ENCODE assay signal across 1 cellular context in the genomic region with DNA sequence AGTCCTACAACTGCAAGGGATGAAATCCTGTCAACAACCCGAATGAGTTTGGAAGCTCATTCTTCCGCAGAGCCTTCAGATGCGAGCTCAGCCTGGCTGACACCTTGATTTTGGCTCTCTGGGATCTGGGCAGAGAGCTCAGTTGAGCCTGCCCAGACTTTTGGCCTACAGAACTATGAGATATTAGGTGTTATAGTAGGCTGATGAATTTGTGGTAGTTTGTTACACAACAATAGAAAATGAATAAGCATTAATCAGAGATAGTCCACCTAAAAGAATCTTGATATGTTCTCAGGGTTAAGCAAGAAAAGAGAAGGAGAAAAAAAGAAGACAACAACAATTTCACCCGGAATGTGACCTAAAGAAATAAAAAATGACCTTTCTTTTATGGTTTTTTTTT.
TF ChIP-seq lines count a peak whose summit lies in the region.

No MANE protein-coding gene starts in this region.

TF ChIP-seq in GM23338, 12 proteins besides CTCF, POLR2A, EP300 and RAD21 (continued from another document):
- no peak for TF ChIP-seq ZNF331 (CRISPR knock-in tag; IDR thresholded peaks at IDR 0.05; ENCODE audit: low read depth)
- TF ChIP-seq, protein P1, sequence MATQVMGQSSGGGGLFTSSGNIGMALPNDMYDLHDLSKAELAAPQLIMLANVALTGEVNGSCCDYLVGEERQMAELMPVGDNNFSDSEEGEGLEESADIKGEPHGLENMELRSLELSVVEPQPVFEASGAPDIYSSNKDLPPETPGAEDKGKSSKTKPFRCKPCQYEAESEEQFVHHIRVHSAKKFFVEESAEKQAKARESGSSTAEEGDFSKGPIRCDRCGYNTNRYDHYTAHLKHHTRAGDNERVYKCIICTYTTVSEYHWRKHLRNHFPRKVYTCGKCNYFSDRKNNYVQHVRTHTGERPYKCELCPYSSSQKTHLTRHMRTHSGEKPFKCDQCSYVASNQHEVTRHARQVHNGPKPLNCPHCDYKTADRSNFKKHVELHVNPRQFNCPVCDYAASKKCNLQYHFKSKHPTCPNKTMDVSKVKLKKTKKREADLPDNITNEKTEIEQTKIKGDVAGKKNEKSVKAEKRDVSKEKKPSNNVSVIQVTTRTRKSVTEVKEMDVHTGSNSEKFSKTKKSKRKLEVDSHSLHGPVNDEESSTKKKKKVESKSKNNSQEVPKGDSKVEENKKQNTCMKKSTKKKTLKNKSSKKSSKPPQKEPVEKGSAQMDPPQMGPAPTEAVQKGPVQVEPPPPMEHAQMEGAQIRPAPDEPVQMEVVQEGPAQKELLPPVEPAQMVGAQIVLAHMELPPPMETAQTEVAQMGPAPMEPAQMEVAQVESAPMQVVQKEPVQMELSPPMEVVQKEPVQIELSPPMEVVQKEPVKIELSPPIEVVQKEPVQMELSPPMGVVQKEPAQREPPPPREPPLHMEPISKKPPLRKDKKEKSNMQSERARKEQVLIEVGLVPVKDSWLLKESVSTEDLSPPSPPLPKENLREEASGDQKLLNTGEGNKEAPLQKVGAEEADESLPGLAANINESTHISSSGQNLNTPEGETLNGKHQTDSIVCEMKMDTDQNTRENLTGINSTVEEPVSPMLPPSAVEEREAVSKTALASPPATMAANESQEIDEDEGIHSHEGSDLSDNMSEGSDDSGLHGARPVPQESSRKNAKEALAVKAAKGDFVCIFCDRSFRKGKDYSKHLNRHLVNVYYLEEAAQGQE (IDR thresholded peaks at IDR 0.05; ENCODE audit: unreplicated experiment), result no peak
- TF ChIP-seq, protein P2, sequence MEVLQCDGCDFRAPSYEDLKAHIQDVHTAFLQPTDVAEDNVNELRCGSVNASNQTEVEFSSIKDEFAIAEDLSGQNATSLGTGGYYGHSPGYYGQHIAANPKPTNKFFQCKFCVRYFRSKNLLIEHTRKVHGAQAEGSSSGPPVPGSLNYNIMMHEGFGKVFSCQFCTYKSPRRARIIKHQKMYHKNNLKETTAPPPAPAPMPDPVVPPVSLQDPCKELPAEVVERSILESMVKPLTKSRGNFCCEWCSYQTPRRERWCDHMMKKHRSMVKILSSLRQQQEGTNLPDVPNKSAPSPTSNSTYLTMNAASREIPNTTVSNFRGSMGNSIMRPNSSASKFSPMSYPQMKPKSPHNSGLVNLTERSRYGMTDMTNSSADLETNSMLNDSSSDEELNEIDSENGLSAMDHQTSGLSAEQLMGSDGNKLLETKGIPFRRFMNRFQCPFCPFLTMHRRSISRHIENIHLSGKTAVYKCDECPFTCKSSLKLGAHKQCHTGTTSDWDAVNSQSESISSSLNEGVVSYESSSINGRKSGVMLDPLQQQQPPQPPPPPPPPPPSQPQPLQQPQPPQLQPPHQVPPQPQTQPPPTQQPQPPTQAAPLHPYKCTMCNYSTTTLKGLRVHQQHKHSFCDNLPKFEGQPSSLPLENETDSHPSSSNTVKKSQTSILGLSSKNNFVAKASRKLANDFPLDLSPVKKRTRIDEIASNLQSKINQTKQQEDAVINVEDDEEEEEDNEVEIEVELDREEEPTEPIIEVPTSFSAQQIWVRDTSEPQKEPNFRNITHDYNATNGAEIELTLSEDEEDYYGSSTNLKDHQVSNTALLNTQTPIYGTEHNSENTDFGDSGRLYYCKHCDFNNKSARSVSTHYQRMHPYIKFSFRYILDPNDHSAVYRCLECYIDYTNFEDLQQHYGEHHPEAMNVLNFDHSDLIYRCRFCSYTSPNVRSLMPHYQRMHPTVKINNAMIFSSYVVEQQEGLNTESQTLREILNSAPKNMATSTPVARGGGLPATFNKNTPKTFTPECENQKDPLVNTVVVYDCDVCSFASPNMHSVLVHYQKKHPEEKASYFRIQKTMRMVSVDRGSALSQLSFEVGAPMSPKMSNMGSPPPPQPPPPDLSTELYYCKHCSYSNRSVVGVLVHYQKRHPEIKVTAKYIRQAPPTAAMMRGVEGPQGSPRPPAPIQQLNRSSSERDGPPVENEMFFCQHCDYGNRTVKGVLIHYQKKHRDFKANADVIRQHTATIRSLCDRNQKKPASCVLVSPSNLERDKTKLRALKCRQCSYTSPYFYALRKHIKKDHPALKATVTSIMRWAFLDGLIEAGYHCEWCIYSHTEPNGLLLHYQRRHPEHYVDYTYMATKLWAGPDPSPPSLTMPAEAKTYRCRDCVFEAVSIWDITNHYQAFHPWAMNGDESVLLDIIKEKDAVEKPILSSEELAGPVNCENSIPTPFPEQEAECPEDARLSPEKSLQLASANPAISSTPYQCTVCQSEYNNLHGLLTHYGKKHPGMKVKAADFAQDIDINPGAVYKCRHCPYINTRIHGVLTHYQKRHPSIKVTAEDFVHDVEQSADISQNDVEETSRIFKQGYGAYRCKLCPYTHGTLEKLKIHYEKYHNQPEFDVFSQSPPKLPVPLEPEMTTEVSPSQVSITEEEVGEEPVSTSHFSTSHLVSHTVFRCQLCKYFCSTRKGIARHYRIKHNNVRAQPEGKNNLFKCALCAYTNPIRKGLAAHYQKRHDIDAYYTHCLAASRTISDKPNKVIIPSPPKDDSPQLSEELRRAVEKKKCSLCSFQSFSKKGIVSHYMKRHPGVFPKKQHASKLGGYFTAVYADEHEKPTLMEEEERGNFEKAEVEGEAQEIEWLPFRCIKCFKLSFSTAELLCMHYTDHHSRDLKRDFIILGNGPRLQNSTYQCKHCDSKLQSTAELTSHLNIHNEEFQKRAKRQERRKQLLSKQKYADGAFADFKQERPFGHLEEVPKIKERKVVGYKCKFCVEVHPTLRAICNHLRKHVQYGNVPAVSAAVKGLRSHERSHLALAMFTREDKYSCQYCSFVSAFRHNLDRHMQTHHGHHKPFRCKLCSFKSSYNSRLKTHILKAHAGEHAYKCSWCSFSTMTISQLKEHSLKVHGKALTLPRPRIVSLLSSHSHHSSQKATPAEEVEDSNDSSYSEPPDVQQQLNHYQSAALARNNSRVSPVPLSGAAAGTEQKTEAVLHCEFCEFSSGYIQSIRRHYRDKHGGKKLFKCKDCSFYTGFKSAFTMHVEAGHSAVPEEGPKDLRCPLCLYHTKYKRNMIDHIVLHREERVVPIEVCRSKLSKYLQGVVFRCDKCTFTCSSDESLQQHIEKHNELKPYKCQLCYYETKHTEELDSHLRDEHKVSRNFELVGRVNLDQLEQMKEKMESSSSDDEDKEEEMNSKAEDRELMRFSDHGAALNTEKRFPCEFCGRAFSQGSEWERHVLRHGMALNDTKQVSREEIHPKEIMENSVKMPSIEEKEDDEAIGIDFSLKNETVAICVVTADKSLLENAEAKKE (CRISPR knock-in tag; IDR thresholded peaks at IDR 0.05), result no peak
- TF ChIP-seq CREB1 (CRISPR knock-in tag; IDR thresholded peaks at IDR 0.05; ENCODE audit: low read depth), result no peak
- no peak for TF ChIP-seq EZH2phosphoT487 (IDR thresholded peaks at IDR 0.05; ENCODE audit: unreplicated experiment)
- no peak for TF ChIP-seq EZH2 (IDR thresholded peaks at IDR 0.05; ENCODE audit: low read depth, unreplicated experiment)
- TF ChIP-seq STAT1 (IDR thresholded peaks at IDR 0.05; ENCODE audit: unreplicated experiment), result no peak
- no peak for TF ChIP-seq NANOG (IDR thresholded peaks at IDR 0.05; ENCODE audit: borderline replicate concordance)
- TF ChIP-seq, protein P3, sequence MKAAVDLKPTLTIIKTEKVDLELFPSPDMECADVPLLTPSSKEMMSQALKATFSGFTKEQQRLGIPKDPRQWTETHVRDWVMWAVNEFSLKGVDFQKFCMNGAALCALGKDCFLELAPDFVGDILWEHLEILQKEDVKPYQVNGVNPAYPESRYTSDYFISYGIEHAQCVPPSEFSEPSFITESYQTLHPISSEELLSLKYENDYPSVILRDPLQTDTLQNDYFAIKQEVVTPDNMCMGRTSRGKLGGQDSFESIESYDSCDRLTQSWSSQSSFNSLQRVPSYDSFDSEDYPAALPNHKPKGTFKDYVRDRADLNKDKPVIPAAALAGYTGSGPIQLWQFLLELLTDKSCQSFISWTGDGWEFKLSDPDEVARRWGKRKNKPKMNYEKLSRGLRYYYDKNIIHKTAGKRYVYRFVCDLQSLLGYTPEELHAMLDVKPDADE (IDR thresholded peaks at IDR 0.05), result no peak
- no peak for TF ChIP-seq POLR2AphosphoS5 (IDR thresholded peaks at IDR 0.05; ENCODE audit: low read depth)
